8 cellular contexts compared by ENCODE assay signal in genomic region chr15:99928429-99928981, GRCh38.
DNase-seq lines count a peak whose midpoint lies in the region; ATAC-seq and TF ChIP-seq lines count a peak whose summit lies in the region.

No MANE protein-coding gene starts in this region.

- CTCF ChIA-PET in HEK293T (lab: Yijun Ruan, JAX), result interaction anchor here (1.9 kb wide), 1 partner anchor 410 kb away, joined by 4 read pairs; no protein-coding TSS in a partner anchor
- CTCF ChIA-PET in activated CD4-positive, alpha-beta memory T cell treated with anti-CD3 and anti-CD28 coated beads, Interleukin-2, amount 10 ng/mL, durations not matched to agents 7 days and 5 days (lab: Charles Lee), result interaction anchor here (0.6 to 2.0 kb wide), 5 partner anchors 401 to 1078 kb away, joined by 3 to 24 read pairs (median 5); no protein-coding TSS in a partner anchor

- TF ChIP-seq CTCF in GM12874 (IDR thresholded peaks at IDR 0.05; ENCODE audit: insufficient read depth, low read depth, low read length) (peak; percentile 80), NB4 (IDR thresholded peaks at IDR 0.05; ENCODE audit: low read depth, low read length) (peak; percentile 22), lung (IDR thresholded peaks at IDR 0.05; ENCODE audit: control extremely low read depth, extremely low read depth) (peak; percentile 58)

- H3K27me3 ChIP-seq in duodenal mucosa (ENCODE audit: control insufficient read depth in 1 of 2, insufficient read depth in 2 of 2, low read length in 2 of 2) (no peaks in the 10 kb centered on the region), lung (ENCODE audit: control insufficient read depth, insufficient read depth) (no peaks in the 10 kb centered on the region)

- H3K36me3 Mint-ChIP-seq in activated CD4-positive, alpha-beta memory T cell treated with anti-CD3 and anti-CD28 coated beads, Interleukin-2, amount 10 ng/mL, durations not matched to agents 7 days and 5 days (ENCODE audit: low read depth), result no peaks in the 10 kb centered on the region

- no peaks in the 10 kb centered on the region for H3K9me3 ChIP-seq in duodenal mucosa (ENCODE audit: control insufficient read depth in 1 of 2, low read length in 2 of 2)
- peaks cover 0 to 2% of the 10 kb centered on the region in 2 donors for H3K9me3 ChIP-seq in lung (ENCODE audit: control insufficient read depth in 2 of 2, insufficient read depth in 1 of 2, low read length in 1 of 2)

- H3K4me1 Mint-ChIP-seq in activated CD4-positive, alpha-beta memory T cell treated with anti-CD3 and anti-CD28 coated beads, Interleukin-2, amount 10 ng/mL, durations not matched to agents 7 days and 5 days, result peaks cover 14% of the 10 kb centered on the region

- H3K27me3 Mint-ChIP-seq in activated CD4-positive, alpha-beta memory T cell treated with anti-CD3 and anti-CD28 coated beads, Interleukin-2, amount 10 ng/mL, durations not matched to agents 7 days and 5 days, result peaks cover 14% of the 10 kb centered on the region

- ATAC-seq in lung (ENCODE audit: insufficient read depth, low FRiP score), result peak; percentile 97

- peak overlapping the region; percentile 76 for H3K27ac Mint-ChIP-seq in activated CD4-positive, alpha-beta memory T cell treated with anti-CD3 and anti-CD28 coated beads, Interleukin-2, amount 10 ng/mL, durations not matched to agents 7 days and 5 days

- H3K4me3 Mint-ChIP-seq in activated CD4-positive, alpha-beta memory T cell treated with anti-CD3 and anti-CD28 coated beads, Interleukin-2, amount 10 ng/mL, durations not matched to agents 7 days and 5 days, result peak overlapping the region; percentile 79

- POLR2A ChIA-PET in HEK293T (lab: Yijun Ruan, JAX), result no interaction called here
- POLR2A ChIA-PET in activated CD4-positive, alpha-beta memory T cell treated with anti-CD3 and anti-CD28 coated beads, Interleukin-2, amount 10 ng/mL, durations not matched to agents 7 days and 5 days (lab: Charles Lee), result interaction anchor here (0.9 to 1.0 kb wide), 2 partner anchors 410 to 414 kb away, joined by 4 read pairs; partner anchors contain the start of gene ADAMTS17

- H3K4me3 ChIP-seq in NB4 (ENCODE audit: low read depth, low read length) (peak overlapping the region; percentile 49), duodenal mucosa (ENCODE audit: low read depth in 1 of 2, low read length in 2 of 2) (peak overlapping the region; percentile 63 to 77), lung (peak overlapping the region; percentile 25)

- TF ChIP-seq POLR2A in NB4 (IDR thresholded peaks at IDR 0.05; ENCODE audit: extremely low read depth, insufficient read length), result no peak

- H3K27ac ChIP-seq in duodenal mucosa (ENCODE audit: low read depth, low read length) (peak overlapping the region; percentile 70), lung (ENCODE audit: low read depth in 1 of 2, low read length in 1 of 2) (peak overlapping the region in 1 of 2 donors; percentile 82)

- 8% methylated on average over 32 to 38 of the region's 38 CpGs for WGBS in lung, 2 donors

- peak; percentile 39 for DNase-seq in HEK293T (ENCODE audit: extremely low spot score)
- DNase-seq in NB4 (ENCODE audit: low read depth), result peak; percentile 82
- DNase-seq in activated CD4-positive, alpha-beta memory T cell treated with anti-CD3 and anti-CD28 coated beads, Interleukin-2, amount 10 ng/mL, durations not matched to agents 7 days and 5 days, result peak; percentile 86
- DNase-seq in lung (ENCODE audit: low spot score), result peak; percentile 82
- peak; percentile 72 to 84 (median 75) for DNase-seq in stimulated activated CD4-positive, alpha-beta T cell treated with anti-CD3 and anti-CD28 coated beads, TNF-alpha, amount 100 ng/mL, for 24 hours (ENCODE audit: low read depth in 3 of 3)
- DNase-seq in NCI-H1436 (lab: John Stamatoyannopoulos, UW), result no peak

- H3K4me1 ChIP-seq in duodenal mucosa (ENCODE audit: control insufficient read depth in 1 of 2, insufficient read depth in 2 of 2, low read length in 2 of 2), result peaks cover 6 to 14% of the 10 kb centered on the region in 2 donors
- peaks cover 0 to 2% of the 10 kb centered on the region in 2 donors for H3K4me1 ChIP-seq in lung (ENCODE audit: control insufficient read depth in 2 of 2, insufficient read depth in 2 of 2, low read length in 2 of 2)

- peak overlapping the region; percentile 52 to 54 for H3K9ac ChIP-seq in duodenal mucosa (ENCODE audit: low read depth in 1 of 2, low read length in 2 of 2)

- no peaks in the 10 kb centered on the region for H3K9me3 Mint-ChIP-seq in activated CD4-positive, alpha-beta memory T cell treated with anti-CD3 and anti-CD28 coated beads, Interleukin-2, amount 10 ng/mL, durations not matched to agents 7 days and 5 days

- H3K36me3 ChIP-seq in duodenal mucosa (ENCODE audit: control insufficient read depth in 1 of 2, insufficient read depth in 2 of 2, low read length in 2 of 2) (no peaks in the 10 kb centered on the region), lung (ENCODE audit: control insufficient read depth in 2 of 2, insufficient read depth in 2 of 2, low read length in 2 of 2) (no peaks in the 10 kb centered on the region)

TF ChIP-seq in HEK293T, 16 proteins besides CTCF, POLR2A, EP300 and RAD21:
- TF ChIP-seq ELF4 (IDR thresholded peaks at IDR 0.05) (no peak), SUZ12 (IDR thresholded peaks at IDR 0.05) (no peak), FOXM1 (IDR thresholded peaks at IDR 0.05; ENCODE audit: borderline replicate concordance) (no peak), FOXA1 (IDR thresholded peaks at IDR 0.05) (no peak), BHLHE40 (IDR thresholded peaks at IDR 0.05; ENCODE audit: borderline replicate concordance) (no peak)
- TF ChIP-seq, protein P1, sequence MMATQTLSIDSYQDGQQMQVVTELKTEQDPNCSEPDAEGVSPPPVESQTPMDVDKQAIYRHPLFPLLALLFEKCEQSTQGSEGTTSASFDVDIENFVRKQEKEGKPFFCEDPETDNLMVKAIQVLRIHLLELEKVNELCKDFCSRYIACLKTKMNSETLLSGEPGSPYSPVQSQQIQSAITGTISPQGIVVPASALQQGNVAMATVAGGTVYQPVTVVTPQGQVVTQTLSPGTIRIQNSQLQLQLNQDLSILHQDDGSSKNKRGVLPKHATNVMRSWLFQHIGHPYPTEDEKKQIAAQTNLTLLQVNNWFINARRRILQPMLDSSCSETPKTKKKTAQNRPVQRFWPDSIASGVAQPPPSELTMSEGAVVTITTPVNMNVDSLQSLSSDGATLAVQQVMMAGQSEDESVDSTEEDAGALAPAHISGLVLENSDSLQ (IDR thresholded peaks at IDR 0.05), result peak; percentile 35; the same call in 1 of the 2 replicates
TF ChIP-seq in HEK293T: peak in this region for 1.

Comparison
In these comparisons a context has a peak if more than half of its experiments do, and no peak if none do; other contexts are left out.
1. CTCF ChIP-seq: peak in every context shown above with its lines; median percentile 80 in GM12874; 58 in lung; 22 in NB4.